28 cellular contexts compared by ENCODE assay signal in the genomic region with DNA sequence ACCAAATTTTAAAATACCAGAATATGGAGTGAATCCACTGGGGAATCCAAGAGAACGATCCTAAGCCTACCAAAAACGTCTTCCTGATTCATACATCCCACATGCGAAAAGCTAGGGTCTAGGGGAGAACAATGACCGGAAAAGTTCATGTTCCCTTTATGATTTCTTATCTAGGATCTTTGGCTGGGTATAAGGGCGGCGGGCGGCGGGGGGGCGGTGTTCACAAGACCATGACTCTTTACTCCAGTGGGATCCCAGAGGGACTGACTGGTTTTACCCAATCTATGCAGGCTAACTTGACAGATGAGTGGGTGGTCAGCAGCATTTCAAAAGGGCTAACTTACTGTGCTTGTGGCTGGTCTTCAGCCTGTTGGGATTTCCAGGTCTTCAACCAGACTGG.
"Had no signal": no experiment of that assay in that cellular context is flagged by ENCODE, and none has a peak within 500 bp of the region (broad histone marks: within the 10 kb centered on the region; RNA-seq: fewer than 3 reads in every experiment).

No MANE protein-coding gene starts in this region.

- H3K36me3 ChIP-seq: colonic mucosa, esophagus muscularis mucosa, esophagus squamous epithelium, gastrocnemius medialis, gastroesophageal sphincter, heart left ventricle, heart right ventricle had no signal

- DNase-seq: colonic mucosa; cortex of kidney; dorsolateral prefrontal cortex; effector CD4-positive, alpha-beta T cell; effector CD8-positive, alpha-beta T cell; effector memory CD4-positive, alpha-beta T cell; effector memory CD8-positive, alpha-beta T cell; endodermal cell; erythroblast; esophagus squamous epithelium; foreskin fibroblast; foreskin keratinocyte; foreskin melanocyte; gastrocnemius medialis; glutamatergic neuron; head of caudate nucleus; heart left ventricle; heart right ventricle had no signal

- H3K4me1 ChIP-seq: colonic mucosa, gastrocnemius medialis, gastroesophageal sphincter, heart left ventricle had no signal

- FAIRE-seq: colon, endometrium, endothelial cell of umbilical vein, frontal cortex had no signal

- ATAC-seq: effector memory CD8-positive, alpha-beta T cell; esophagus mucosa; foreskin keratinocyte; gastrocnemius medialis; gastroesophageal sphincter; heart left ventricle; heart right ventricle had no signal

- H3K4me3 Mint-ChIP-seq: dendritic cell treated with granulocyte-macrophage colony-stimulating factor and Interleukin-4, amounts not matched to agents 40 ng/mL and 50 ng/mL, for 4 days; effector memory CD8-positive, alpha-beta T cell; endodermal cell had no signal

- H3K27ac Mint-ChIP-seq: dendritic cell treated with granulocyte-macrophage colony-stimulating factor and Interleukin-4, amounts not matched to agents 40 ng/mL and 50 ng/mL, for 4 days; effector memory CD8-positive, alpha-beta T cell; endodermal cell had no signal

- H3K27ac ChIP-seq: colonic mucosa, coronary artery, dorsolateral prefrontal cortex, epithelial cell of prostate, esophagus muscularis mucosa, esophagus squamous epithelium, foreskin keratinocyte, gastrocnemius medialis, gastroesophageal sphincter, heart left ventricle, heart right ventricle had no signal

- H3K4me3 ChIP-seq: colonic mucosa, coronary artery, dorsolateral prefrontal cortex, esophagus muscularis mucosa, esophagus squamous epithelium, gastrocnemius medialis, gastroesophageal sphincter, heart left ventricle, heart right ventricle had no signal

- H3K27me3 ChIP-seq: colonic mucosa, dorsolateral prefrontal cortex, esophagus muscularis mucosa, esophagus squamous epithelium, gastrocnemius medialis, gastroesophageal sphincter, heart left ventricle, heart right ventricle had no signal

- H3K9me3 ChIP-seq: colonic mucosa, esophagus muscularis mucosa, esophagus squamous epithelium, gastrocnemius medialis, gastroesophageal sphincter, heart left ventricle, heart right ventricle had no signal

- H3K9me3 Mint-ChIP-seq: dendritic cell treated with granulocyte-macrophage colony-stimulating factor and Interleukin-4, amounts not matched to agents 40 ng/mL and 50 ng/mL, for 4 days; effector memory CD8-positive, alpha-beta T cell; endodermal cell had no signal
